12 cellular contexts compared by ENCODE assay signal in genomic region chr19:3708207-3708931, GRCh38. TPM values are rescaled to one million over a fixed set of nuclear protein-coding genes. Genes with fewer than 3 reads are reported as not detected.
DNase-seq lines count a peak whose midpoint lies in the region; ATAC-seq and TF ChIP-seq lines count a peak whose summit lies in the region.
"Had no signal": no experiment of that assay in that cellular context is flagged by ENCODE, and none has a peak within 500 bp of the region (broad histone marks: within the 10 kb centered on the region; RNA-seq: fewer than 3 reads in every experiment).

TJP3 (plus strand) TSS chr19:3708384; CDS start chr19:3728433, 20,049 bp downstream.

- peaks cover 0 to 2% of the 10 kb centered on the region in 2 donors for H3K4me1 Mint-ChIP-seq in natural killer cell treated with Interleukin-12 subunit alpha and Interleukin-12 subunit beta and Interleukin-15 and Interleukin-18, amount 100 ng/mL, for 72 hours (ENCODE audit: low read depth in 2 of 2)
- H3K4me1 Mint-ChIP-seq in natural killer cell = peaks cover 0 to 8% of the 10 kb centered on the region in 2 donors
- peaks cover 5% of the 10 kb centered on the region for H3K4me1 Mint-ChIP-seq in activated CD4-positive, alpha-beta memory T cell treated with anti-CD3 and anti-CD28 coated beads, Interleukin-2, amount 10 ng/mL, durations not matched to agents 7 days and 5 days
- H3K4me1 Mint-ChIP-seq in activated CD8-positive, alpha-beta T cell treated with anti-CD3 and anti-CD28 coated beads, Interleukin-2, amount 10 ng/mL, durations not matched to agents 7 days and 5 days (ENCODE audit: low read depth) = peaks cover 3% of the 10 kb centered on the region

- WGBS in lower leg skin, 2 donors = 22 to 27% methylated on average over 14 to 24 of the region's 24 CpGs

- CTCF ChIA-PET in activated CD4-positive, alpha-beta memory T cell treated with anti-CD3 and anti-CD28 coated beads, Interleukin-2, amount 10 ng/mL, durations not matched to agents 7 days and 5 days (lab: Charles Lee) = interaction anchor here (0.6 to 2.8 kb wide), 3 partner anchors 18 to 1267 kb away, joined by 3 to 11 read pairs (median 4); no protein-coding TSS in a partner anchor
- CTCF ChIA-PET in activated CD8-positive, alpha-beta T cell treated with anti-CD3 and anti-CD28 coated beads, Interleukin-2, amount 10 ng/mL, durations not matched to agents 7 days and 5 days (lab: Charles Lee) = interaction anchor here (1.1 to 1.6 kb wide), 2 partner anchors 43 to 113 kb away, joined by 4 read pairs; no protein-coding TSS in a partner anchor

- TF ChIP-seq CTCF in natural killer cell (IDR thresholded peaks at IDR 0.05) = no peak
- TF ChIP-seq CTCF in VCaP (conservative IDR thresholded peaks at IDR 0.05) = no peak
- TF ChIP-seq CTCF in lower leg skin (IDR thresholded peaks at IDR 0.05) = no peak
- TF ChIP-seq CTCF in vagina (IDR thresholded peaks at IDR 0.05) = no peak

- H3K4me3 Mint-ChIP-seq in natural killer cell treated with Interleukin-12 subunit alpha and Interleukin-12 subunit beta and Interleukin-15 and Interleukin-18, amount 100 ng/mL, for 72 hours = no peak within 1 kb of the TSS
- no peak within 1 kb of the TSS for H3K4me3 Mint-ChIP-seq in natural killer cell
- no peak within 1 kb of the TSS for H3K4me3 Mint-ChIP-seq in activated CD4-positive, alpha-beta memory T cell treated with anti-CD3 and anti-CD28 coated beads, Interleukin-2, amount 10 ng/mL, durations not matched to agents 7 days and 5 days
- H3K4me3 Mint-ChIP-seq in activated CD8-positive, alpha-beta T cell treated with anti-CD3 and anti-CD28 coated beads, Interleukin-2, amount 10 ng/mL, durations not matched to agents 7 days and 5 days = no peak within 1 kb of the TSS
- H3K4me3 Mint-ChIP-seq: CD4-positive, alpha-beta T cell had no signal

- H3K9me3 Mint-ChIP-seq in natural killer cell treated with Interleukin-12 subunit alpha and Interleukin-12 subunit beta and Interleukin-15 and Interleukin-18, amount 100 ng/mL, for 72 hours = no peaks in the 10 kb centered on the region
- no peaks in the 10 kb centered on the region for H3K9me3 Mint-ChIP-seq in natural killer cell
- H3K9me3 Mint-ChIP-seq in activated CD4-positive, alpha-beta memory T cell treated with anti-CD3 and anti-CD28 coated beads, Interleukin-2, amount 10 ng/mL, durations not matched to agents 7 days and 5 days = no peaks in the 10 kb centered on the region
- no peaks in the 10 kb centered on the region for H3K9me3 Mint-ChIP-seq in activated CD8-positive, alpha-beta T cell treated with anti-CD3 and anti-CD28 coated beads, Interleukin-2, amount 10 ng/mL, durations not matched to agents 7 days and 5 days (ENCODE audit: insufficient read depth)
- H3K9me3 Mint-ChIP-seq: CD4-positive, alpha-beta T cell had no signal

- peak; percentile 48 for DNase-seq in natural killer cell treated with Interleukin-12 subunit alpha and Interleukin-12 subunit beta and Interleukin-15 and Interleukin-18, amount 100 ng/mL, for 72 hours (ENCODE audit: low spot score)
- DNase-seq in natural killer cell = no peak
- DNase-seq in lower leg skin (ENCODE audit: low spot score in 2 of 2) = no peak
- DNase-seq in vagina (ENCODE audit: extremely low spot score in 2 of 2) = no peak
- DNase-seq in stimulated activated CD4-positive, alpha-beta T cell treated with anti-CD3 and anti-CD28 coated beads, Interleukin-4, amount 100 ng/mL, for 24 hours = no peak
- DNase-seq in activated CD4-positive, alpha-beta memory T cell treated with anti-CD3 and anti-CD28 coated beads, Interleukin-2, amount 10 ng/mL, durations not matched to agents 7 days and 5 days = no peak
- no peak for DNase-seq in activated CD8-positive, alpha-beta T cell treated with anti-CD3 and anti-CD28 coated beads, Interleukin-2, amount 10 ng/mL, durations not matched to agents 7 days and 5 days
- DNase-seq: anterior cingulate cortex; CD4-positive, alpha-beta T cell; NCI-H446 had no signal

- H3K4me1 ChIP-seq in vagina = peaks cover 16% of the 10 kb centered on the region

- H3K4me3 ChIP-seq in lower leg skin (ENCODE audit: low read depth, poor library complexity, severe bottlenecking) = no peak within 1 kb of the TSS
- peak within 1 kb of the TSS in 1 of 2 donors; percentile 13 for H3K4me3 ChIP-seq in vagina

- no peaks in the 10 kb centered on the region for H3K9me3 ChIP-seq in vagina

- intact Hi-C loops in natural killer cell (cut with micrococcal nuclease) (no loop called here), lower leg skin (cut with DNase I; ENCODE audit: low total_unique reads) (no loop called here), vagina (cut with DNase I) (loop anchor here (10.0 kb wide), 1 partner anchor 164 kb away; no protein-coding TSS in a partner anchor)

- no peaks in the 10 kb centered on the region for H3K27me3 ChIP-seq in vagina

- H3K27ac ChIP-seq in VCaP (peak within 1 kb of the TSS; percentile 49), vagina (no peak within 1 kb of the TSS)

- no peak within 1 kb of the TSS for H3K27ac Mint-ChIP-seq in natural killer cell treated with Interleukin-12 subunit alpha and Interleukin-12 subunit beta and Interleukin-15 and Interleukin-18, amount 100 ng/mL, for 72 hours
- no peak within 1 kb of the TSS for H3K27ac Mint-ChIP-seq in natural killer cell
- H3K27ac Mint-ChIP-seq in activated CD4-positive, alpha-beta memory T cell treated with anti-CD3 and anti-CD28 coated beads, Interleukin-2, amount 10 ng/mL, durations not matched to agents 7 days and 5 days = no peak within 1 kb of the TSS
- H3K27ac Mint-ChIP-seq in activated CD8-positive, alpha-beta T cell treated with anti-CD3 and anti-CD28 coated beads, Interleukin-2, amount 10 ng/mL, durations not matched to agents 7 days and 5 days = no peak within 1 kb of the TSS
- H3K27ac Mint-ChIP-seq: CD4-positive, alpha-beta T cell had no signal

- TF ChIP-seq POLR2A in lower leg skin (IDR thresholded peaks at IDR 0.05) (no peak), vagina (IDR thresholded peaks at IDR 0.05) (no peak)

- POLR2A ChIA-PET in activated CD4-positive, alpha-beta memory T cell treated with anti-CD3 and anti-CD28 coated beads, Interleukin-2, amount 10 ng/mL, durations not matched to agents 7 days and 5 days (lab: Charles Lee) = interaction anchor here (0.9 kb wide), 1 partner anchor 13 kb away, joined by 3 read pairs; no protein-coding TSS in a partner anchor
- POLR2A ChIA-PET in activated CD8-positive, alpha-beta T cell treated with anti-CD3 and anti-CD28 coated beads, Interleukin-2, amount 10 ng/mL, durations not matched to agents 7 days and 5 days (lab: Charles Lee) = no interaction called here

- no peaks in the 10 kb centered on the region for H3K27me3 Mint-ChIP-seq in natural killer cell treated with Interleukin-12 subunit alpha and Interleukin-12 subunit beta and Interleukin-15 and Interleukin-18, amount 100 ng/mL, for 72 hours
- H3K27me3 Mint-ChIP-seq in natural killer cell (ENCODE audit: low read depth in 2 of 2) = no peaks in the 10 kb centered on the region
- peaks cover 7% of the 10 kb centered on the region for H3K27me3 Mint-ChIP-seq in activated CD4-positive, alpha-beta memory T cell treated with anti-CD3 and anti-CD28 coated beads, Interleukin-2, amount 10 ng/mL, durations not matched to agents 7 days and 5 days
- H3K27me3 Mint-ChIP-seq in activated CD8-positive, alpha-beta T cell treated with anti-CD3 and anti-CD28 coated beads, Interleukin-2, amount 10 ng/mL, durations not matched to agents 7 days and 5 days (ENCODE audit: low read depth) = no peaks in the 10 kb centered on the region

- ATAC-seq in natural killer cell treated with Interleukin-12 subunit alpha and Interleukin-12 subunit beta and Interleukin-15 and Interleukin-18, amount 100 ng/mL, for 72 hours = no peak
- ATAC-seq in natural killer cell = no peak
- no peak for ATAC-seq in activated CD8-positive, alpha-beta T cell treated with anti-CD3 and anti-CD28 coated beads, Interleukin-2, amount 10 ng/mL, durations not matched to agents 7 days and 5 days

- H3K36me3 ChIP-seq in vagina = no peaks in the 10 kb centered on the region

- H3K36me3 Mint-ChIP-seq in natural killer cell treated with Interleukin-12 subunit alpha and Interleukin-12 subunit beta and Interleukin-15 and Interleukin-18, amount 100 ng/mL, for 72 hours = no peaks in the 10 kb centered on the region
- no peaks in the 10 kb centered on the region for H3K36me3 Mint-ChIP-seq in natural killer cell
- H3K36me3 Mint-ChIP-seq in activated CD4-positive, alpha-beta memory T cell treated with anti-CD3 and anti-CD28 coated beads, Interleukin-2, amount 10 ng/mL, durations not matched to agents 7 days and 5 days (ENCODE audit: low read depth) = no peaks in the 10 kb centered on the region
- no peaks in the 10 kb centered on the region for H3K36me3 Mint-ChIP-seq in activated CD8-positive, alpha-beta T cell treated with anti-CD3 and anti-CD28 coated beads, Interleukin-2, amount 10 ng/mL, durations not matched to agents 7 days and 5 days (ENCODE audit: low read depth)

RNA-seq across cellular contexts. Expression of gene TJP3, which starts in this region (rescaled TPM):
- total RNA-seq in natural killer cell treated with Interleukin-12 subunit alpha and Interleukin-12 subunit beta and Interleukin-15 and Interleukin-18, amount 100 ng/mL, for 72 hours = 1 to 10 TPM in 1 of 2 donors, under 1 TPM in 1; 0.57 to 2.1 TPM
- total RNA-seq in natural killer cell (1 to 10 TPM; 1.1 to 2.9 (median 1.3) TPM), lower leg skin (10 to 100 TPM; 27.3 to 60.9 (median 35.6) TPM), vagina (17.7 TPM)
- total RNA-seq in activated CD4-positive, alpha-beta memory T cell treated with anti-CD3 and anti-CD28 coated beads, Interleukin-2, amount 10 ng/mL, durations not matched to agents 7 days and 5 days = 1 to 10 TPM; 1.4 to 1.7 TPM
- 1 to 10 TPM; 1.3 TPM for total RNA-seq in activated CD8-positive, alpha-beta T cell treated with anti-CD3 and anti-CD28 coated beads, Interleukin-2, amount 10 ng/mL, durations not matched to agents 7 days and 5 days
- total RNA-seq: frontal cortex had no signal
